Comparison of ENCODE assay signal across 16 cellular contexts in the genomic region with DNA sequence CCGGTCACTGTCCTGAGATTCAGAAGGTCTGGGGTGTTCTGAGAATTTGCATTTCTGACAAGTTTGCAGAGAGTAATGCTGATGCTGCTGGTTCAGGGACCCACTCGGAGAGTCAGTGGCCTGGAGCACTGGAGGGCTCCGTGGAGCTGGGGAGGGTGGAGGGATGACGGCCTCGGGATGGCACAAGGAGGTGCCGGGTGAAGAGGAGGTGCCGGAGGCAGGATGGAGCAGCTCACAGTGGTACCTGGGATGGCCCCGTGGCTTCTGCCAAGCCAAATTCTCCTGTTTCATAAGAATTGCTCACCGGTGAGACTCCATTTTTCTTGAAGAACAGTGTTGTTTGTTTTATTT.
DNase-seq lines count a peak whose midpoint lies in the region; ATAC-seq and TF ChIP-seq lines count a peak whose summit lies in the region.
"Had no signal": no experiment of that assay in that cellular context is flagged by ENCODE, and none has a peak within 500 bp of the region (broad histone marks: within the 10 kb centered on the region; RNA-seq: fewer than 3 reads in every experiment).

No MANE protein-coding gene starts in this region.

- intact Hi-C loops in adrenal gland (cut with DNase I) (no loop called here), left ventricle myocardium inferior (cut with micrococcal nuclease) (loop anchor here (10.0 kb wide), 1 partner anchor 57 kb away; no protein-coding TSS in a partner anchor)

- WGBS in adrenal gland, 4 donors: 82 to 87% (median 83%) methylated on average over 7 to 9 of the region's 9 CpGs

- H3K27ac ChIP-seq in CD4-positive, CD25-positive, alpha-beta regulatory T cell (ENCODE audit: insufficient read depth, low read length, poor library complexity, severe bottlenecking): no peak overlapping the region
- H3K27ac ChIP-seq in adrenal gland (peak overlapping the region in 4 of 5 donors; percentile 4 to 85 (median 50)), left ventricle myocardium inferior (replicated peaks) (peak overlapping the region; percentile 82)
- H3K27ac ChIP-seq: psoas muscle, RWPE1 had no signal

- no peak for ATAC-seq in CD4-positive, CD25-positive, alpha-beta regulatory T cell (ENCODE audit: low read depth in 2 of 2)
- ATAC-seq: activated CD8-positive, alpha-beta memory T cell treated with anti-CD3 and anti-CD28 coated beads, Interleukin-2, amount 10 ng/mL, durations not matched to agents 7 days and 5 days had no signal

- TF ChIP-seq CTCF in adrenal gland (IDR thresholded peaks at IDR 0.05): no peak
- TF ChIP-seq CTCF in left ventricle myocardium inferior (IDR thresholded peaks at IDR 0.05; ENCODE audit: borderline replicate concordance): no peak
- TF ChIP-seq CTCF in nephron (IDR thresholded peaks at IDR 0.05; ENCODE audit: unreplicated experiment in 3 of 3): no peak
- TF ChIP-seq CTCF in GM13977 (IDR thresholded peaks at IDR 0.05; ENCODE audit: extremely low read depth, insufficient read depth, missing control alignments): no peak

- H3K36me3 Mint-ChIP-seq in CD4-positive, CD25-positive, alpha-beta regulatory T cell: peaks cover 33% of the 10 kb centered on the region
- H3K36me3 Mint-ChIP-seq in nephron (ENCODE audit: low read depth): peaks cover 5% of the 10 kb centered on the region

- H3K9me3 Mint-ChIP-seq in CD4-positive, CD25-positive, alpha-beta regulatory T cell: peaks cover 0 to 11% (median 3%) of the 10 kb centered on the region in 7 donors
- H3K9me3 Mint-ChIP-seq in nephron: peaks cover 13% of the 10 kb centered on the region

- H3K4me3 ChIP-seq in CD4-positive, CD25-positive, alpha-beta regulatory T cell (ENCODE audit: low read depth, low read length): no peak overlapping the region
- no peak overlapping the region for H3K4me3 ChIP-seq in adrenal gland
- H3K4me3 ChIP-seq in left ventricle myocardium inferior: no peak overlapping the region
- no peak overlapping the region for H3K4me3 ChIP-seq in H7 (ENCODE audit: insufficient read depth, low read depth, low read length)
- H3K4me3 ChIP-seq: psoas muscle had no signal

- peaks cover 20 to 77% (median 50%) of the 10 kb centered on the region in 4 donors for H3K4me1 Mint-ChIP-seq in CD4-positive, CD25-positive, alpha-beta regulatory T cell
- peaks cover 27% of the 10 kb centered on the region for H3K4me1 Mint-ChIP-seq in nephron

- peaks cover 36% of the 10 kb centered on the region for H3K36me3 ChIP-seq in CD4-positive, CD25-positive, alpha-beta regulatory T cell (ENCODE audit: control insufficient read depth, insufficient read depth, low read length)
- no peaks in the 10 kb centered on the region for H3K36me3 ChIP-seq in adrenal gland (replicated peaks in 1 of 2)
- no peaks in the 10 kb centered on the region for H3K36me3 ChIP-seq in left ventricle myocardium inferior
- no peaks in the 10 kb centered on the region for H3K36me3 ChIP-seq in H7 (replicated peaks; ENCODE audit: control insufficient read depth, insufficient read depth, low read length)

- no peak for TF ChIP-seq POLR2A in adrenal gland (IDR thresholded peaks at IDR 0.05)

- peaks cover 15% of the 10 kb centered on the region for H3K4me1 ChIP-seq in CD4-positive, CD25-positive, alpha-beta regulatory T cell (ENCODE audit: control insufficient read depth, insufficient read depth, low read length, poor library complexity, severe bottlenecking)
- H3K4me1 ChIP-seq in adrenal gland (replicated peaks in 1 of 2) (peaks cover 0 to 20% of the 10 kb centered on the region in 2 donors), left ventricle myocardium inferior (peaks cover 32% of the 10 kb centered on the region)

- in situ Hi-C loops in GM13977 (cut with MboI; ENCODE audit: low pct_unique_long_range_greater_than_20kb, low sequenced_read_pairs, unreplicated experiment): no loop called here

- H3K27me3 Mint-ChIP-seq in CD4-positive, CD25-positive, alpha-beta regulatory T cell: no peaks in the 10 kb centered on the region
- peaks cover 3% of the 10 kb centered on the region for H3K27me3 Mint-ChIP-seq in nephron (ENCODE audit: low read depth)
- H3K27me3 Mint-ChIP-seq: activated CD4-positive, alpha-beta T cell treated with anti-CD3 and anti-CD28 coated beads for 36 hours; activated CD8-positive, alpha-beta memory T cell treated with anti-CD3 and anti-CD28 coated beads, Interleukin-2, amount 10 ng/mL, durations not matched to agents 7 days and 5 days had no signal

- no peaks in the 10 kb centered on the region for H3K9me3 ChIP-seq in CD4-positive, CD25-positive, alpha-beta regulatory T cell (ENCODE audit: control insufficient read depth in 2 of 2, low read length in 2 of 2)
- H3K9me3 ChIP-seq in adrenal gland (replicated peaks in 1 of 3) (no peaks in the 10 kb centered on the region), left ventricle myocardium inferior (replicated peaks) (peaks cover 6% of the 10 kb centered on the region)
- H3K9me3 ChIP-seq: psoas muscle had no signal

- peak overlapping the region in 2 of 4 donors; percentile 52 to 77 for H3K4me3 Mint-ChIP-seq in CD4-positive, CD25-positive, alpha-beta regulatory T cell
- no peak overlapping the region for H3K4me3 Mint-ChIP-seq in nephron
- H3K4me3 Mint-ChIP-seq: activated CD4-positive, alpha-beta T cell treated with anti-CD3 and anti-CD28 coated beads for 36 hours; activated CD8-positive, alpha-beta memory T cell treated with anti-CD3 and anti-CD28 coated beads, Interleukin-2, amount 10 ng/mL, durations not matched to agents 7 days and 5 days had no signal

- H3K27me3 ChIP-seq in CD4-positive, CD25-positive, alpha-beta regulatory T cell (ENCODE audit: control insufficient read depth, insufficient read depth, low read length): no peaks in the 10 kb centered on the region
- H3K27me3 ChIP-seq in adrenal gland (no peaks in the 10 kb centered on the region), left ventricle myocardium inferior (ENCODE audit: low read depth) (no peaks in the 10 kb centered on the region), H7 (ENCODE audit: control insufficient read depth, insufficient read depth, low read length) (no peaks in the 10 kb centered on the region)

- H3K27ac Mint-ChIP-seq in CD4-positive, CD25-positive, alpha-beta regulatory T cell: peak overlapping the region; percentile 85 to 86 (median 86)
- H3K27ac Mint-ChIP-seq in nephron: peak overlapping the region; percentile 50 to 93 (median 79)
- H3K27ac Mint-ChIP-seq: activated CD8-positive, alpha-beta memory T cell treated with anti-CD3 and anti-CD28 coated beads, Interleukin-2, amount 10 ng/mL, durations not matched to agents 7 days and 5 days had no signal

- no peak for DNase-seq in CD4-positive, CD25-positive, alpha-beta regulatory T cell
- peak in 1 of 7 donors; percentile 50 for DNase-seq in adrenal gland
- no peak for DNase-seq in left ventricle myocardium inferior
- DNase-seq in GM13977 (ENCODE audit: low spot score): no peak
- no peak for DNase-seq in activated effector memory CD4-positive, alpha-beta T cell treated with anti-CD3 and anti-CD28 coated beads, Interleukin-2, amount 50 U/mL, for 16 hours
- no peak for DNase-seq in H7
- DNase-seq: activated CD4-positive, alpha-beta T cell treated with anti-CD3 and anti-CD28 coated beads for 36 hours; activated CD8-positive, alpha-beta memory T cell treated with anti-CD3 and anti-CD28 coated beads, Interleukin-2, amount 10 ng/mL, durations not matched to agents 7 days and 5 days; activated naive CD4-positive, alpha-beta T cell; mesendoderm; NCI-H1105; NCI-H2107; NCI-H524; psoas muscle had no signal
